ENCODE assay signal across 31 cellular contexts in the genomic region with DNA sequence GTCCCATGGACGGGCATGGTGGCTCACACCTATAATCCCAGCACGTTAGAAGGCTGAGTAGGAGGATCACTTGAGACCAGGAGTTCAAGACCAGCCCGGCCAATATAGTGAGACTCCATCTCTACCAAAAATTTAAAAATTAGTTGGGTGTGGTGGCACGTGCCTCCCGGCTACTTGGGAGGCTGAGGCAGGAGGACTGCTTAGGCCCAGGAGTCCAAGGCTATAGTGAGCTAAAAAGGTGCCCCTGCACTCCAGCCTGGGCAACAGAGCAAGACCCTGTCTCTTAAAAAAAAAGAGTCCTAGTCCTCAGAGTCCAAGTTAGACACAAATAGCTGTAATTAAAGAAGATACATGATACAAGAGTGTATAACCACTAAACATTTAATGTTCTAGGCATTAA. TPM values are rescaled to one million over a fixed set of nuclear protein-coding genes. Genes with fewer than 3 reads are reported as not detected.
"Had no signal": no experiment of that assay in that cellular context is flagged by ENCODE, and none has a peak within 500 bp of the region (broad histone marks: within the 10 kb centered on the region; RNA-seq: fewer than 3 reads in every experiment).

No MANE protein-coding gene starts in this region.

- H3K27ac ChIP-seq: brain microvascular endothelial cell, colonic mucosa, epithelial cell of prostate, esophagus squamous epithelium, gastroesophageal sphincter, heart right ventricle had no signal

- H3K9me3 Mint-ChIP-seq: activated CD4-positive, alpha-beta memory T cell treated with anti-CD3 and anti-CD28 coated beads, Interleukin-2, amount 10 ng/mL, durations not matched to agents 7 days and 5 days; activated CD4-positive, alpha-beta T cell treated with anti-CD3 and anti-CD28 coated beads, Interleukin-2, amount 10 ng/mL, durations not matched to agents 7 days and 5 days; activated naive CD4-positive, alpha-beta T cell treated with anti-CD3 and anti-CD28 coated beads for 36 hours; activated naive CD4-positive, alpha-beta T cell treated with anti-CD3 and anti-CD28 coated beads, Interleukin-2, amount 50 U/mL, for 24 hours; activated naive CD8-positive, alpha-beta T cell treated with anti-CD3 and anti-CD28 coated beads for 36 hours; activated T-cell treated with anti-CD3 and anti-CD28 coated beads, Interleukin-2, amount 50 U/mL, for 4 hours; activated T-helper 1 cell treated with anti-CD3 and anti-CD28 coated beads, Interleukin-12 subunit alpha, Interleukin-12 subunit beta, Interleukin-2, Interleukin-4 antibody, amounts not matched to agents 30 ng/mL and 10 ng/mL and 1 ng/mL, durations not matched to agents 14 hours and 24 hours and 36 hours; activated T-helper 2 cell treated with anti-CD3 and anti-CD28 coated beads, Interferon-gamma antibody, Interleukin-2, Interleukin-4, amounts not matched to agents 10 μg/mL and 5 μg/mL and 100 μg/mL, durations not matched to agents 14 hours and 24 hours and 36 hours had no signal

- ATAC-seq: activated T-cell treated with anti-CD3 and anti-CD28 coated beads, Interleukin-2, amount 50 U/mL, for 4 hours; gastroesophageal sphincter; heart right ventricle had no signal

- H3K4me3 Mint-ChIP-seq: activated CD4-positive, alpha-beta memory T cell treated with anti-CD3 and anti-CD28 coated beads, Interleukin-2, amount 10 ng/mL, durations not matched to agents 7 days and 5 days; activated CD4-positive, alpha-beta T cell treated with anti-CD3 and anti-CD28 coated beads, Interleukin-2, amount 10 ng/mL, durations not matched to agents 7 days and 5 days; activated naive CD4-positive, alpha-beta T cell treated with anti-CD3 and anti-CD28 coated beads for 36 hours; activated naive CD4-positive, alpha-beta T cell treated with anti-CD3 and anti-CD28 coated beads, Interleukin-2, amount 50 U/mL, for 24 hours; activated naive CD8-positive, alpha-beta T cell treated with anti-CD3 and anti-CD28 coated beads for 36 hours; activated T-cell treated with anti-CD3 and anti-CD28 coated beads, Interleukin-2, amount 50 U/mL, for 4 hours; activated T-helper 1 cell treated with anti-CD3 and anti-CD28 coated beads, Interleukin-12 subunit alpha, Interleukin-12 subunit beta, Interleukin-2, Interleukin-4 antibody, amounts not matched to agents 30 ng/mL and 10 ng/mL and 1 ng/mL, durations not matched to agents 14 hours and 24 hours and 36 hours had no signal

- H3K4me1 ChIP-seq: gastroesophageal sphincter, heart right ventricle had no signal

- H3K4me1 Mint-ChIP-seq: activated CD4-positive, alpha-beta memory T cell treated with anti-CD3 and anti-CD28 coated beads, Interleukin-2, amount 10 ng/mL, durations not matched to agents 7 days and 5 days had no signal

- DNase-seq: activated CD4-positive, alpha-beta memory T cell treated with anti-CD3 and anti-CD28 coated beads, Interleukin-2, amount 10 ng/mL, durations not matched to agents 7 days and 5 days; activated CD4-positive, alpha-beta T cell treated with anti-CD3 and anti-CD28 coated beads for 1 hour; activated CD4-positive, alpha-beta T cell treated with anti-CD3 and anti-CD28 coated beads for 4 hours; activated CD4-positive, alpha-beta T cell treated with anti-CD3 and anti-CD28 coated beads, Interleukin-2, amount 10 ng/mL, durations not matched to agents 7 days and 5 days; activated CD4-positive, alpha-beta T cell treated with anti-CD3 and anti-CD28 coated beads, Interleukin-2, amount 50 U/mL, for 4 hours; activated CD8-positive, alpha-beta memory T cell treated with anti-CD3 and anti-CD28 coated beads, Interleukin-2, amount 50 U/mL, for 48 hours; activated effector memory CD4-positive, alpha-beta T cell treated with anti-CD3 and anti-CD28 coated beads, Interleukin-2, amount 50 U/mL, for 16 hours; activated naive CD4-positive, alpha-beta T cell treated with anti-CD3 and anti-CD28 coated beads for 36 hours; activated naive CD8-positive, alpha-beta T cell treated with anti-CD3 and anti-CD28 coated beads for 36 hours; activated T-cell treated with anti-CD3 and anti-CD28 coated beads for 4 hours; activated T-cell treated with anti-CD3 and anti-CD28 coated beads, Interleukin-2, amount 50 U/mL, for 4 hours; amniotic stem cell; anterior cingulate cortex; brain microvascular endothelial cell; colonic mucosa; effector CD8-positive, alpha-beta T cell; esophagus squamous epithelium; foreskin melanocyte; heart right ventricle; T-helper 1 cell; T-helper 2 cell had no signal

- H3K4me3 ChIP-seq: colonic mucosa, esophagus squamous epithelium, gastroesophageal sphincter, heart right ventricle had no signal

- H3K27ac Mint-ChIP-seq: activated CD4-positive, alpha-beta memory T cell treated with anti-CD3 and anti-CD28 coated beads, Interleukin-2, amount 10 ng/mL, durations not matched to agents 7 days and 5 days; activated CD4-positive, alpha-beta T cell treated with anti-CD3 and anti-CD28 coated beads, Interleukin-2, amount 10 ng/mL, durations not matched to agents 7 days and 5 days; activated naive CD4-positive, alpha-beta T cell treated with anti-CD3 and anti-CD28 coated beads for 36 hours; activated naive CD4-positive, alpha-beta T cell treated with anti-CD3 and anti-CD28 coated beads, Interleukin-2, amount 50 U/mL, for 24 hours; activated naive CD8-positive, alpha-beta T cell treated with anti-CD3 and anti-CD28 coated beads for 36 hours; activated T-helper 1 cell treated with anti-CD3 and anti-CD28 coated beads, Interleukin-12 subunit alpha, Interleukin-12 subunit beta, Interleukin-2, Interleukin-4 antibody, amounts not matched to agents 30 ng/mL and 10 ng/mL and 1 ng/mL, durations not matched to agents 14 hours and 24 hours and 36 hours; activated T-helper 2 cell treated with anti-CD3 and anti-CD28 coated beads, Interferon-gamma antibody, Interleukin-2, Interleukin-4, amounts not matched to agents 10 μg/mL and 5 μg/mL and 100 μg/mL, durations not matched to agents 14 hours and 24 hours and 36 hours had no signal

- H3K27me3 ChIP-seq: brain microvascular endothelial cell, colonic mucosa, esophagus squamous epithelium, gastroesophageal sphincter, heart right ventricle had no signal

- H3K9me3 ChIP-seq: colonic mucosa, esophagus squamous epithelium, gastroesophageal sphincter, heart right ventricle had no signal

- H3K36me3 ChIP-seq: brain microvascular endothelial cell, colonic mucosa, gastroesophageal sphincter had no signal

- FAIRE-seq: astrocyte, bronchial epithelial cell, endometrium, endothelial cell of umbilical vein had no signal

- H3K27me3 Mint-ChIP-seq: activated CD4-positive, alpha-beta memory T cell treated with anti-CD3 and anti-CD28 coated beads, Interleukin-2, amount 10 ng/mL, durations not matched to agents 7 days and 5 days; activated CD4-positive, alpha-beta T cell treated with anti-CD3 and anti-CD28 coated beads, Interleukin-2, amount 10 ng/mL, durations not matched to agents 7 days and 5 days; activated naive CD4-positive, alpha-beta T cell treated with anti-CD3 and anti-CD28 coated beads, Interleukin-2, amount 50 U/mL, for 24 hours; activated naive CD8-positive, alpha-beta T cell treated with anti-CD3 and anti-CD28 coated beads for 36 hours had no signal

RNA-seq across cellular contexts. Expression of a gene that starts 38.5 kb away (rescaled TPM):
- total RNA-seq: activated CD4-positive, alpha-beta T cell treated with anti-CD3 and anti-CD28 coated beads, Interleukin-2, amount 10 ng/mL, durations not matched to agents 7 days and 5 days; fibroblast of villous mesenchyme had no signal
